In the genomic region with DNA sequence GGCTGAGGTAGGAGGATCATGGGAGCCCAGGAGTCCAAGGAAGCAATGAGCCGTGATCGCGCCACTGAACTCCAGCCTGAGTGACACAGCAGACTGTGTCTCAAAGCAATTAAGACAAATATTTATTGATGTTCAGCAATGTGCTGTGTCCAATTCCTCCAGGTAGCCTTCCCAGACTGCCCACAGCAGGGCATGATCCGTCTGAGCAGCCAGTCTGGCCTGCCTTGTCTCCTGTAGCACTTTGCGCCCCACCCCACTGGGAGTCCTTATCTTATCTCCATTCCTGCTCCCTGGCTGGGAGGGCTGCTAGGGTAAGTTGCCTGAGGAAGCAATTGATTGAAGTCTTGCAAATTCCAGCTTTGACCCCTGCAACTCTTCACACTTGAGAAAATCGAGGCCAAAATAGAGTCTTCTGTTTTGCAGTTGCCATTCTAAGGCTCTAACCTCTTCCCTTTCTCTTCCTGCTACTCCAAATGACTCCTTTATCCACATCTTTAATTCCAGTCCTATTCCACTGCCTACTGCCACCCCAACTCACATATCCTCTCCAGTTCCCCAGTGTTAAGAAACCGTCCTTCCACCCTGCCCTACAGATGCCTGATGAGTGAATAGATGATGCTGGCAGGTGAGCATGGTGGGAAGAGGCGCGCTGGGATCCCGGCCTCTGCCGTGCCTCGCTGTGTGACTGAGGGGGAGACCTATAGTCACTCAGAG, we compare ENCODE assay signal across 1 cellular context.
A peak's percentile ranks its signal among the peaks of the same experiment; 100 is the strongest.
TF ChIP-seq lines count a peak whose summit lies in the region.

No MANE protein-coding gene starts in this region.

TF ChIP-seq in K562, 482 proteins besides CTCF, POLR2A, EP300 and RAD21 (continued from another document and continues in another):
- TF ChIP-seq, protein P1, sequence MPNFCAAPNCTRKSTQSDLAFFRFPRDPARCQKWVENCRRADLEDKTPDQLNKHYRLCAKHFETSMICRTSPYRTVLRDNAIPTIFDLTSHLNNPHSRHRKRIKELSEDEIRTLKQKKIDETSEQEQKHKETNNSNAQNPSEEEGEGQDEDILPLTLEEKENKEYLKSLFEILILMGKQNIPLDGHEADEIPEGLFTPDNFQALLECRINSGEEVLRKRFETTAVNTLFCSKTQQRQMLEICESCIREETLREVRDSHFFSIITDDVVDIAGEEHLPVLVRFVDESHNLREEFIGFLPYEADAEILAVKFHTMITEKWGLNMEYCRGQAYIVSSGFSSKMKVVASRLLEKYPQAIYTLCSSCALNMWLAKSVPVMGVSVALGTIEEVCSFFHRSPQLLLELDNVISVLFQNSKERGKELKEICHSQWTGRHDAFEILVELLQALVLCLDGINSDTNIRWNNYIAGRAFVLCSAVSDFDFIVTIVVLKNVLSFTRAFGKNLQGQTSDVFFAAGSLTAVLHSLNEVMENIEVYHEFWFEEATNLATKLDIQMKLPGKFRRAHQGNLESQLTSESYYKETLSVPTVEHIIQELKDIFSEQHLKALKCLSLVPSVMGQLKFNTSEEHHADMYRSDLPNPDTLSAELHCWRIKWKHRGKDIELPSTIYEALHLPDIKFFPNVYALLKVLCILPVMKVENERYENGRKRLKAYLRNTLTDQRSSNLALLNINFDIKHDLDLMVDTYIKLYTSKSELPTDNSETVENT (CRISPR knock-in tag; IDR thresholded peaks at IDR 0.05): no peak
- TF ChIP-seq ZC3H11A (IDR thresholded peaks at IDR 0.05; ENCODE audit: low read depth, low read length) (no peak), GABPA (tag; conservative IDR thresholded peaks at IDR 0.05; ENCODE audit: low read depth) (no peak), MTA1 (IDR thresholded peaks at IDR 0.05; ENCODE audit: borderline replicate concordance) (0 out of 2 replicates have a peak, but pooled peaks have one; percentile 30), FOXJ2 (tag; IDR thresholded peaks at IDR 0.05) (no peak), FOXM1 (IDR thresholded peaks at IDR 0.05; ENCODE audit: low read depth) (0 out of 2 replicates have a peak, but pooled peaks have one; percentile 13), FOXM1 (CRISPR knock-in tag; IDR thresholded peaks at IDR 0.05; ENCODE audit: low read depth) (no peak), KLF16 (IDR thresholded peaks at IDR 0.05) (0 out of 2 replicates have a peak, but pooled peaks have one; percentile 10), NCOR1 (IDR thresholded peaks at IDR 0.05) (peak; percentile 52), ZNF134 (CRISPR knock-in tag; conservative IDR thresholded peaks at IDR 0.05) (no peak), ZSCAN32 (CRISPR knock-in tag; IDR thresholded peaks at IDR 0.05) (no peak), ZNF436 (CRISPR knock-in tag; IDR thresholded peaks at IDR 0.05) (peak; percentile 50; the same call in 1 of the 2 replicates), NFXL1 (CRISPR knock-in tag; IDR thresholded peaks at IDR 0.05) (no peak), ZBTB7A (IDR thresholded peaks at IDR 0.05; ENCODE audit: borderline replicate concordance, control insufficient read depth, low read depth, low read length) (no peak), PPARD (CRISPR knock-in tag; IDR thresholded peaks at IDR 0.05) (no peak), NFIC (IDR thresholded peaks at IDR 0.05) (no peak), RCOR1 (IDR thresholded peaks at IDR 0.05; ENCODE audit: borderline replicate concordance in 1 of 2, low read depth in 2 of 2, low read length in 2 of 2) (peak in 1 of 2 experiments; percentile 57; a peak in 1 of 4 replicates), CTBP1 (IDR thresholded peaks at IDR 0.05; ENCODE audit: borderline replicate concordance) (peak; percentile 51; the same call in 1 of the 2 replicates), JUND (IDR thresholded peaks at IDR 0.05; ENCODE audit: borderline replicate concordance, low read depth, low read length) (0 out of 2 replicates have a peak, but pooled peaks have one; percentile 5), JUND (tag; IDR thresholded peaks at IDR 0.05; ENCODE audit: borderline replicate concordance, low read depth, low read length) (no peak; the same call in 2 of the 3 replicates), JUN (IDR thresholded peaks at IDR 0.05; ENCODE audit: borderline replicate concordance, low read depth, low read length) (no peak), JUN (CRISPR knock-in tag; IDR thresholded peaks at IDR 0.05; ENCODE audit: borderline replicate concordance) (no peak), NEUROD1 (IDR thresholded peaks at IDR 0.05; ENCODE audit: borderline replicate concordance, low read depth, low read length, partially characterized antibody) (no peak), TEAD4 (IDR thresholded peaks at IDR 0.05; ENCODE audit: low read length) (peak; percentile 49; the same call in 1 of the 2 replicates), TEAD4 (CRISPR knock-in tag; IDR thresholded peaks at IDR 0.05; ENCODE audit: borderline replicate concordance) (no peak)
- TF ChIP-seq, protein P2, sequence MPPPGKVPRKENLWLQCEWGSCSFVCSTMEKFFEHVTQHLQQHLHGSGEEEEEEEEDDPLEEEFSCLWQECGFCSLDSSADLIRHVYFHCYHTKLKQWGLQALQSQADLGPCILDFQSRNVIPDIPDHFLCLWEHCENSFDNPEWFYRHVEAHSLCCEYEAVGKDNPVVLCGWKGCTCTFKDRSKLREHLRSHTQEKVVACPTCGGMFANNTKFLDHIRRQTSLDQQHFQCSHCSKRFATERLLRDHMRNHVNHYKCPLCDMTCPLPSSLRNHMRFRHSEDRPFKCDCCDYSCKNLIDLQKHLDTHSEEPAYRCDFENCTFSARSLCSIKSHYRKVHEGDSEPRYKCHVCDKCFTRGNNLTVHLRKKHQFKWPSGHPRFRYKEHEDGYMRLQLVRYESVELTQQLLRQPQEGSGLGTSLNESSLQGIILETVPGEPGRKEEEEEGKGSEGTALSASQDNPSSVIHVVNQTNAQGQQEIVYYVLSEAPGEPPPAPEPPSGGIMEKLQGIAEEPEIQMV (tag; conservative IDR thresholded peaks at IDR 0.05; ENCODE audit: low read depth): no peak
- TF ChIP-seq, protein P3, sequence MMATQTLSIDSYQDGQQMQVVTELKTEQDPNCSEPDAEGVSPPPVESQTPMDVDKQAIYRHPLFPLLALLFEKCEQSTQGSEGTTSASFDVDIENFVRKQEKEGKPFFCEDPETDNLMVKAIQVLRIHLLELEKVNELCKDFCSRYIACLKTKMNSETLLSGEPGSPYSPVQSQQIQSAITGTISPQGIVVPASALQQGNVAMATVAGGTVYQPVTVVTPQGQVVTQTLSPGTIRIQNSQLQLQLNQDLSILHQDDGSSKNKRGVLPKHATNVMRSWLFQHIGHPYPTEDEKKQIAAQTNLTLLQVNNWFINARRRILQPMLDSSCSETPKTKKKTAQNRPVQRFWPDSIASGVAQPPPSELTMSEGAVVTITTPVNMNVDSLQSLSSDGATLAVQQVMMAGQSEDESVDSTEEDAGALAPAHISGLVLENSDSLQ (IDR thresholded peaks at IDR 0.05): peak; percentile 10; the same call in 1 of the 2 replicates
- TF ChIP-seq, protein P4, sequence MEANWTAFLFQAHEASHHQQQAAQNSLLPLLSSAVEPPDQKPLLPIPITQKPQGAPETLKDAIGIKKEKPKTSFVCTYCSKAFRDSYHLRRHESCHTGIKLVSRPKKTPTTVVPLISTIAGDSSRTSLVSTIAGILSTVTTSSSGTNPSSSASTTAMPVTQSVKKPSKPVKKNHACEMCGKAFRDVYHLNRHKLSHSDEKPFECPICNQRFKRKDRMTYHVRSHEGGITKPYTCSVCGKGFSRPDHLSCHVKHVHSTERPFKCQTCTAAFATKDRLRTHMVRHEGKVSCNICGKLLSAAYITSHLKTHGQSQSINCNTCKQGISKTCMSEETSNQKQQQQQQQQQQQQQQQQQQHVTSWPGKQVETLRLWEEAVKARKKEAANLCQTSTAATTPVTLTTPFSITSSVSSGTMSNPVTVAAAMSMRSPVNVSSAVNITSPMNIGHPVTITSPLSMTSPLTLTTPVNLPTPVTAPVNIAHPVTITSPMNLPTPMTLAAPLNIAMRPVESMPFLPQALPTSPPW (CRISPR knock-in tag; IDR thresholded peaks at IDR 0.05): peak; percentile 50; the same call in 1 of the 2 replicates
- TF ChIP-seq, protein P5, sequence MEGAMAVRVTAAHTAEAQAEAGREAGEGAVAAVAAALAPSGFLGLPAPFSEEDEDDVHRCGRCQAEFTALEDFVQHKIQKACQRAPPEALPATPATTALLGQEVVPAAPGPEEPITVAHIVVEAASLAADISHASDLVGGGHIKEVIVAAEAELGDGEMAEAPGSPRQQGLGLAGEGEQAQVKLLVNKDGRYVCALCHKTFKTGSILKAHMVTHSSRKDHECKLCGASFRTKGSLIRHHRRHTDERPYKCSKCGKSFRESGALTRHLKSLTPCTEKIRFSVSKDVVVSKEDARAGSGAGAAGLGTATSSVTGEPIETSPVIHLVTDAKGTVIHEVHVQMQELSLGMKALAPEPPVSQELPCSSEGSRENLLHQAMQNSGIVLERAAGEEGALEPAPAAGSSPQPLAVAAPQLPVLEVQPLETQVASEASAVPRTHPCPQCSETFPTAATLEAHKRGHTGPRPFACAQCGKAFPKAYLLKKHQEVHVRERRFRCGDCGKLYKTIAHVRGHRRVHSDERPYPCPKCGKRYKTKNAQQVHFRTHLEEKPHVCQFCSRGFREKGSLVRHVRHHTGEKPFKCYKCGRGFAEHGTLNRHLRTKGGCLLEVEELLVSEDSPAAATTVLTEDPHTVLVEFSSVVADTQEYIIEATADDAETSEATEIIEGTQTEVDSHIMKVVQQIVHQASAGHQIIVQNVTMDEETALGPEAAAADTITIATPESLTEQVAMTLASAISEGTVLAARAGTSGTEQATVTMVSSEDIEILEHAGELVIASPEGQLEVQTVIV (CRISPR knock-in tag; IDR thresholded peaks at IDR 0.05; ENCODE audit: borderline replicate concordance): no peak
- TF ChIP-seq, protein P6, sequence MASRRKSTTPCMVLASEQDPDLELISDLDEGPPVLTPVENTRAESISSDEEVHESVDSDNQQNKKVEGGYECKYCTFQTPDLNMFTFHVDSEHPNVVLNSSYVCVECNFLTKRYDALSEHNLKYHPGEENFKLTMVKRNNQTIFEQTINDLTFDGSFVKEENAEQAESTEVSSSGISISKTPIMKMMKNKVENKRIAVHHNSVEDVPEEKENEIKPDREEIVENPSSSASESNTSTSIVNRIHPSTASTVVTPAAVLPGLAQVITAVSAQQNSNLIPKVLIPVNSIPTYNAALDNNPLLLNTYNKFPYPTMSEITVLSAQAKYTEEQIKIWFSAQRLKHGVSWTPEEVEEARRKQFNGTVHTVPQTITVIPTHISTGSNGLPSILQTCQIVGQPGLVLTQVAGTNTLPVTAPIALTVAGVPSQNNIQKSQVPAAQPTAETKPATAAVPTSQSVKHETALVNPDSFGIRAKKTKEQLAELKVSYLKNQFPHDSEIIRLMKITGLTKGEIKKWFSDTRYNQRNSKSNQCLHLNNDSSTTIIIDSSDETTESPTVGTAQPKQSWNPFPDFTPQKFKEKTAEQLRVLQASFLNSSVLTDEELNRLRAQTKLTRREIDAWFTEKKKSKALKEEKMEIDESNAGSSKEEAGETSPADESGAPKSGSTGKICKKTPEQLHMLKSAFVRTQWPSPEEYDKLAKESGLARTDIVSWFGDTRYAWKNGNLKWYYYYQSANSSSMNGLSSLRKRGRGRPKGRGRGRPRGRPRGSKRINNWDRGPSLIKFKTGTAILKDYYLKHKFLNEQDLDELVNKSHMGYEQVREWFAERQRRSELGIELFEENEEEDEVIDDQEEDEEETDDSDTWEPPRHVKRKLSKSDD (conservative IDR thresholded peaks at IDR 0.05; ENCODE audit: low read length): no peak
- TF ChIP-seq, protein P7, sequence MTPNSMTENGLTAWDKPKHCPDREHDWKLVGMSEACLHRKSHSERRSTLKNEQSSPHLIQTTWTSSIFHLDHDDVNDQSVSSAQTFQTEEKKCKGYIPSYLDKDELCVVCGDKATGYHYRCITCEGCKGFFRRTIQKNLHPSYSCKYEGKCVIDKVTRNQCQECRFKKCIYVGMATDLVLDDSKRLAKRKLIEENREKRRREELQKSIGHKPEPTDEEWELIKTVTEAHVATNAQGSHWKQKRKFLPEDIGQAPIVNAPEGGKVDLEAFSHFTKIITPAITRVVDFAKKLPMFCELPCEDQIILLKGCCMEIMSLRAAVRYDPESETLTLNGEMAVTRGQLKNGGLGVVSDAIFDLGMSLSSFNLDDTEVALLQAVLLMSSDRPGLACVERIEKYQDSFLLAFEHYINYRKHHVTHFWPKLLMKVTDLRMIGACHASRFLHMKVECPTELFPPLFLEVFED (CRISPR knock-in tag; conservative IDR thresholded peaks at IDR 0.05): no peak
- TF ChIP-seq, protein P8, sequence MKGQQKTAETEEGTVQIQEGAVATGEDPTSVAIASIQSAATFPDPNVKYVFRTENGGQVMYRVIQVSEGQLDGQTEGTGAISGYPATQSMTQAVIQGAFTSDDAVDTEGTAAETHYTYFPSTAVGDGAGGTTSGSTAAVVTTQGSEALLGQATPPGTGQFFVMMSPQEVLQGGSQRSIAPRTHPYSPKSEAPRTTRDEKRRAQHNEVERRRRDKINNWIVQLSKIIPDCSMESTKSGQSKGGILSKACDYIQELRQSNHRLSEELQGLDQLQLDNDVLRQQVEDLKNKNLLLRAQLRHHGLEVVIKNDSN (CRISPR knock-in tag; IDR thresholded peaks at IDR 0.05): no peak
- TF ChIP-seq, protein P9, sequence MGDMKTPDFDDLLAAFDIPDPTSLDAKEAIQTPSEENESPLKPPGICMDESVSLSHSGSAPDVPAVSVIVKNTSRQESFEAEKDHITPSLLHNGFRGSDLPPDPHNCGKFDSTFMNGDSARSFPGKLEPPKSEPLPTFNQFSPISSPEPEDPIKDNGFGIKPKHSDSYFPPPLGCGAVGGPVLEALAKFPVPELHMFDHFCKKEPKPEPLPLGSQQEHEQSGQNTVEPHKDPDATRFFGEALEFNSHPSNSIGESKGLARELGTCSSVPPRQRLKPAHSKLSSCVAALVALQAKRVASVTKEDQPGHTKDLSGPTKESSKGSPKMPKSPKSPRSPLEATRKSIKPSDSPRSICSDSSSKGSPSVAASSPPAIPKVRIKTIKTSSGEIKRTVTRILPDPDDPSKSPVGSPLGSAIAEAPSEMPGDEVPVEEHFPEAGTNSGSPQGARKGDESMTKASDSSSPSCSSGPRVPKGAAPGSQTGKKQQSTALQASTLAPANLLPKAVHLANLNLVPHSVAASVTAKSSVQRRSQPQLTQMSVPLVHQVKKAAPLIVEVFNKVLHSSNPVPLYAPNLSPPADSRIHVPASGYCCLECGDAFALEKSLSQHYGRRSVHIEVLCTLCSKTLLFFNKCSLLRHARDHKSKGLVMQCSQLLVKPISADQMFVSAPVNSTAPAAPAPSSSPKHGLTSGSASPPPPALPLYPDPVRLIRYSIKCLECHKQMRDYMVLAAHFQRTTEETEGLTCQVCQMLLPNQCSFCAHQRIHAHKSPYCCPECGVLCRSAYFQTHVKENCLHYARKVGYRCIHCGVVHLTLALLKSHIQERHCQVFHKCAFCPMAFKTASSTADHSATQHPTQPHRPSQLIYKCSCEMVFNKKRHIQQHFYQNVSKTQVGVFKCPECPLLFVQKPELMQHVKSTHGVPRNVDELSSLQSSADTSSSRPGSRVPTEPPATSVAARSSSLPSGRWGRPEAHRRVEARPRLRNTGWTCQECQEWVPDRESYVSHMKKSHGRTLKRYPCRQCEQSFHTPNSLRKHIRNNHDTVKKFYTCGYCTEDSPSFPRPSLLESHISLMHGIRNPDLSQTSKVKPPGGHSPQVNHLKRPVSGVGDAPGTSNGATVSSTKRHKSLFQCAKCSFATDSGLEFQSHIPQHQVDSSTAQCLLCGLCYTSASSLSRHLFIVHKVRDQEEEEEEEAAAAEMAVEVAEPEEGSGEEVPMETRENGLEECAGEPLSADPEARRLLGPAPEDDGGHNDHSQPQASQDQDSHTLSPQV (IDR thresholded peaks at IDR 0.05): peak; percentile 23; the same call in 1 of the 2 replicates
